17 cellular contexts compared by ENCODE assay signal in genomic region chr5:150289551-150290390, GRCh38. TPM values are rescaled to one million over a fixed set of nuclear protein-coding genes. Genes with fewer than 3 reads are reported as not detected.
A peak's percentile ranks its signal among the peaks of the same experiment; 100 is the strongest.
DNase-seq lines count a peak whose midpoint lies in the region; ATAC-seq and TF ChIP-seq lines count a peak whose summit lies in the region.
"Had no signal": no experiment of that assay in that cellular context is flagged by ENCODE, and none has a peak within 500 bp of the region (broad histone marks: within the 10 kb centered on the region; RNA-seq: fewer than 3 reads in every experiment).

Gene CAMK2A (minus strand): TSS chr5:150289773. CDS start chr5:150289625, 148 bp downstream.

- no peaks in the 10 kb centered on the region for H3K9me3 Mint-ChIP-seq in Calu3 (ENCODE audit: low read depth, unreplicated experiment)
- H3K9me3 Mint-ChIP-seq: CD4-positive, CD25-positive, alpha-beta regulatory T cell; central memory CD8-positive, alpha-beta T cell had no signal

- H3K27me3 ChIP-seq in layer of hippocampus (ENCODE audit: control insufficient read depth, insufficient read depth, low read length), result peaks cover 2% of the 10 kb centered on the region
- H3K27me3 ChIP-seq: pancreas had no signal

- H3K27ac ChIP-seq in layer of hippocampus (ENCODE audit: low read depth, low read length), result peak within 1 kb of the TSS; percentile 62
- H3K27ac ChIP-seq: pancreas had no signal

- DNase-seq in Calu3 (peak; percentile 23), NCI-H1417 treated with DMSO at 0.1 percent for 48 hours (lab: John Stamatoyannopoulos, UW) (peak; percentile 59), cerebellar cortex (ENCODE audit: low spot score) (peak; percentile 89), T-helper 1 cell (no peak), pons (ENCODE audit: low spot score) (no peak), mesenteric fat pad (ENCODE audit: low spot score) (no peak)
- DNase-seq: activated effector memory CD4-positive, alpha-beta T cell treated with Interleukin-2 at 50 U/mL for 16 hours; CD4-positive, CD25-positive, alpha-beta regulatory T cell; NCI-H2081 treated with DMSO at 0.1 percent for 48 hours; SIG-M5; stimulated activated CD4-positive, alpha-beta T cell treated with anti-CD3 and anti-CD28 coated beads, Interleukin-2, amount 100 ng/mL, for 24 hours; stimulated activated naive CD4-positive, alpha-beta T cell had no signal

- H3K36me3 Mint-ChIP-seq in Calu3 (ENCODE audit: insufficient read depth, unreplicated experiment), result no peaks in the 10 kb centered on the region
- H3K36me3 Mint-ChIP-seq: CD4-positive, CD25-positive, alpha-beta regulatory T cell had no signal

- H3K4me1 Mint-ChIP-seq in Calu3 (ENCODE audit: low read depth, unreplicated experiment), result peaks cover 1% of the 10 kb centered on the region
- H3K4me1 Mint-ChIP-seq: CD4-positive, CD25-positive, alpha-beta regulatory T cell; central memory CD8-positive, alpha-beta T cell had no signal

- intact Hi-C loops in Calu3 (cut with micrococcal nuclease; ENCODE audit: unreplicated experiment), result no loop called here

- CTCF ChIA-PET in Calu3 (lab: Charles Lee), result interaction anchor here (0.7 to 1.2 kb wide), 6 partner anchors 9 to 121 kb away, joined by 3 to 6 read pairs (median 3); no protein-coding TSS in a partner anchor

- no peak for TF ChIP-seq CTCF in Calu3 (IDR thresholded peaks at IDR 0.05; ENCODE audit: unreplicated experiment)

- no peak within 1 kb of the TSS for H3K4me3 Mint-ChIP-seq in Calu3 (ENCODE audit: low read depth, unreplicated experiment)
- H3K4me3 Mint-ChIP-seq: CD4-positive, CD25-positive, alpha-beta regulatory T cell; central memory CD8-positive, alpha-beta T cell had no signal

- H3K27me3 Mint-ChIP-seq in Calu3 (ENCODE audit: unreplicated experiment), result peaks cover 73% of the 10 kb centered on the region
- H3K27me3 Mint-ChIP-seq: CD4-positive, CD25-positive, alpha-beta regulatory T cell had no signal

- ATAC-seq in HG03342 (IDR thresholded peaks at IDR 0.05; ENCODE audit: unreplicated experiment), result no peak
- ATAC-seq: activated CD4-positive, CD25-positive, alpha-beta regulatory T cell treated with anti-CD3 and anti-CD28 coated beads, Interleukin-2, amount 50 U/mL, for 24 hours; pancreas had no signal

- no peak within 1 kb of the TSS for H3K27ac Mint-ChIP-seq in Calu3 (ENCODE audit: unreplicated experiment)

- no TSS peak for BruUV-seq in Calu3 (replicated peaks; lab: Mats Ljungman, UMichigan)

RNA-seq across cellular contexts. Expression of gene CAMK2A, which starts in this region (rescaled TPM):
- total RNA-seq in Calu3 (2022) (not detected in 2 replicates), mesenteric fat pad (not detected)
- total RNA-seq: CD4-positive, CD25-positive, alpha-beta regulatory T cell had no signal

Comparison
In these comparisons a context has a peak if more than half of its experiments do, and no peak if none do; other contexts are left out.
1. Peak in DNase-seq in Calu3; RNA of the gene not detected or under 1 TPM.
2. DNase-seq: peak in NCI-H1417 treated with DMSO at 0.1 percent for 48 hours (single experiment) and cerebellar cortex (single experiment); none in T-helper 1 cell (0 of 5), pons (single experiment) and mesenteric fat pad (single experiment).